8 cellular contexts compared by ENCODE assay signal in genomic region chr1:160607051-160608032, GRCh38. TPM values are rescaled to one million over a fixed set of nuclear protein-coding genes. Genes with fewer than 3 reads are reported as not detected.
DNase-seq lines count a peak whose midpoint lies in the region; ATAC-seq and TF ChIP-seq lines count a peak whose summit lies in the region.

No MANE protein-coding gene starts in this region.

- peak overlapping the region; percentile 55 for H2AFZ ChIP-seq in HCT116 (ENCODE audit: low read depth, low read length, poor library complexity, severe bottlenecking)

- no peak overlapping the region for H3K4me2 ChIP-seq in HCT116 (ENCODE audit: low read length)

- TF ChIP-seq RAD21 in HCT116 (IDR thresholded peaks at IDR 0.05; ENCODE audit: low read depth) = peak; percentile 91

- in situ Hi-C loops in gastrocnemius medialis (cut with MboI; ENCODE audit: low sequenced_read_pairs in 4 of 4) = no loop called here

- H3K27me3 ChIP-seq in HCT116 (ENCODE audit: insufficient read depth, low read length) (peaks cover 36% of the 10 kb centered on the region; the same call in 1 of the 2 replicates), right atrium auricular region (no peaks in the 10 kb centered on the region), gastrocnemius medialis (peaks cover 0 to under 1% (median 0%) of the 10 kb centered on the region in 3 donors)

- RAD21 ChIA-PET in HCT116 (lab: Charles Lee; ENCODE audit: low non-redundant PET in 1 of 2, low total read pairs in 2 of 2, uncharacterized antibody in 2 of 2, unreplicated experiment in 2 of 2) = interaction anchor here (1.0 to 1.4 kb wide), 2 partner anchors 63 to 179 kb away, joined by 3 to 5 read pairs; no protein-coding TSS in a partner anchor

- CTCF ChIA-PET in HCT116 (lab: Charles Lee) = interaction anchor here (0.8 to 2.7 kb wide), 3 partner anchors 11 to 179 kb away, joined by 3 to 17 read pairs (median 8); no protein-coding TSS in a partner anchor

- no TSS peak for BruUV-seq in HCT116 (replicated peaks; lab: Mats Ljungman, UMichigan)

- POLR2A ChIA-PET in HCT116 (lab: Charles Lee) = no interaction called here

- ATAC-seq in HCT116 (peak; percentile 92), gastrocnemius medialis (no peak)

- DNase-seq in stimulated activated CD4-positive, alpha-beta T cell treated with anti-CD3 and anti-CD28 coated beads, Interleukin-15, amount 100 ng/mL, for 24 hours = peak; percentile 63
- no peak for DNase-seq in stimulated activated CD4-positive, alpha-beta T cell treated with anti-CD3 and anti-CD28 coated beads, Interleukin-2, amount 100 ng/mL, for 48 hours
- DNase-seq in HCT116 (ENCODE audit: low read depth, low spot score) = peak; percentile 68
- DNase-seq in M059J (ENCODE audit: low read depth) = peak; percentile 70
- peak; percentile 36 for DNase-seq in SHP77 treated with DMSO at 0.1 percent for 48 hours (lab: John Stamatoyannopoulos, UW)
- DNase-seq in amniotic epithelial cell (ENCODE audit: low read depth) = peak; percentile 86
- DNase-seq in right atrium auricular region (ENCODE audit: low spot score) = peak; percentile 70
- no peak for DNase-seq in gastrocnemius medialis

- TF ChIP-seq POLR2A in HCT116 (IDR thresholded peaks at IDR 0.05; ENCODE audit: borderline replicate concordance, extremely low read depth, insufficient read depth, insufficient read length) (no peak), gastrocnemius medialis (IDR thresholded peaks at IDR 0.05) (no peak)

- H3K4me1 ChIP-seq in HCT116 (ENCODE audit: control insufficient read depth in 1 of 2, insufficient read depth in 2 of 2, low read length in 2 of 2) = no peaks in the 10 kb centered on the region
- no peaks in the 10 kb centered on the region for H3K4me1 ChIP-seq in right atrium auricular region
- H3K4me1 ChIP-seq in gastrocnemius medialis = no peaks in the 10 kb centered on the region

- TF ChIP-seq CTCF in HCT116 (IDR thresholded peaks at IDR 0.05 in 2 of 3, conservative IDR thresholded peaks at IDR 0.05 in 1 of 3; ENCODE audit: borderline replicate concordance in 1 of 3, insufficient read depth in 1 of 3, low read depth in 2 of 3, low read length in 2 of 3) (peak; percentile 65 to 90 (median 87)), right atrium auricular region (IDR thresholded peaks at IDR 0.05) (peak; percentile 33 to 69), gastrocnemius medialis (IDR thresholded peaks at IDR 0.05 in 4 of 5, conservative IDR thresholded peaks at IDR 0.05 in 1 of 5) (peak in 3 of 5 experiments; percentile 18 to 45 (median 37))

- H3K4me3 ChIP-seq in HCT116 (replicated peaks in 1 of 2; ENCODE audit: low read depth in 1 of 2, low read length in 2 of 2) (no peak overlapping the region), right atrium auricular region (no peak overlapping the region), gastrocnemius medialis (no peak overlapping the region)

- intact Hi-C loops in HCT116 (cut with micrococcal nuclease) = loop anchor here (1.0 to 5.0 kb wide), 3 partner anchors 61 to 505 kb away; no protein-coding TSS in a partner anchor
- intact Hi-C loops in gastrocnemius medialis (cut with DNase I; ENCODE audit: low total_unique reads) = loop anchor here (2.0 kb wide), 1 partner anchor 179 kb away; no protein-coding TSS in a partner anchor

- H4K20me1 ChIP-seq in HCT116 (ENCODE audit: insufficient read depth) = no peaks in the 10 kb centered on the region

- H3K36me3 ChIP-seq in HCT116 (ENCODE audit: control insufficient read depth in 1 of 2, insufficient read depth in 2 of 2, low read length in 2 of 2) = no peaks in the 10 kb centered on the region
- H3K36me3 ChIP-seq in right atrium auricular region = no peaks in the 10 kb centered on the region
- no peaks in the 10 kb centered on the region for H3K36me3 ChIP-seq in gastrocnemius medialis

- H3K27ac ChIP-seq in HCT116 (ENCODE audit: low read depth, low read length) (no peak overlapping the region), right atrium auricular region (no peak overlapping the region), gastrocnemius medialis (no peak overlapping the region)

- no peak overlapping the region for H3K9ac ChIP-seq in HCT116 (ENCODE audit: low read length)

- no peaks in the 10 kb centered on the region for H3K9me3 ChIP-seq in HCT116 (ENCODE audit: control insufficient read depth in 1 of 2, insufficient read depth in 1 of 2, low read depth in 1 of 2, low read length in 2 of 2)
- peaks cover 0 to 13% of the 10 kb centered on the region in 2 donors for H3K9me3 ChIP-seq in right atrium auricular region
- no peaks in the 10 kb centered on the region for H3K9me3 ChIP-seq in gastrocnemius medialis

- no peaks in the 10 kb centered on the region for H3K9me2 ChIP-seq in HCT116 (ENCODE audit: insufficient read depth)

- H3K79me2 ChIP-seq in HCT116 (ENCODE audit: insufficient read depth, low read length) = no peaks in the 10 kb centered on the region

TF ChIP-seq in HCT116, 20 proteins besides CTCF, POLR2A, EP300 and RAD21:
- TF ChIP-seq TCF7L2 (IDR thresholded peaks at IDR 0.05; ENCODE audit: borderline replicate concordance, extremely low read depth, insufficient read depth, insufficient read length) = no peak
- no peak for TF ChIP-seq CEBPB (IDR thresholded peaks at IDR 0.05; ENCODE audit: low read depth)
- TF ChIP-seq ZFX (IDR thresholded peaks at IDR 0.05) = no peak
- TF ChIP-seq JUND (IDR thresholded peaks at IDR 0.05) = no peak
- TF ChIP-seq SP1 (IDR thresholded peaks at IDR 0.05; ENCODE audit: low read depth) = no peak
- no peak for TF ChIP-seq EZH2 (IDR thresholded peaks at IDR 0.05)
- TF ChIP-seq SIN3A (IDR thresholded peaks at IDR 0.05; ENCODE audit: low read depth) = no peak
- TF ChIP-seq CBX3 (IDR thresholded peaks at IDR 0.05; ENCODE audit: low read depth) = no peak
- no peak for TF ChIP-seq ATF3 (IDR thresholded peaks at IDR 0.05)

RNA-seq across cellular contexts. Expression of gene CD84, which starts 28.0 kb away (rescaled TPM):
- 0.02 TPM for total RNA-seq in HCT116 (2021; ENCODE audit: unreplicated experiment)
- polyA plus RNA-seq in HCT116 (2012) = not detected in 2 replicates
- total RNA-seq in M059J (2014; rRNA removed; shearing (Covaris generic)) = not detected in 2 replicates
- 1 to 10 TPM; 2.5 to 3.1 TPM for total RNA-seq in right atrium auricular region
- total RNA-seq in gastrocnemius medialis = 1 to 10 TPM in 2 of 4 donors, under 1 TPM in 2; 0.10 to 1.1 (median 0.87) TPM

RNA-seq across cellular contexts. Expression of gene SLAMF1, which starts 39.5 kb away (rescaled TPM):
- total RNA-seq in HCT116 (2021; ENCODE audit: unreplicated experiment) (0.30 TPM), right atrium auricular region (under 1 TPM; 0.11 to 0.31 TPM), gastrocnemius medialis (not detected)
- polyA plus RNA-seq in HCT116 (2012) = not detected in 2 replicates
- total RNA-seq in M059J (2014; rRNA removed; shearing (Covaris generic)) = not detected in 2 replicates

Comparison
In these comparisons a context has a peak if more than half of its experiments do, and no peak if none do; other contexts are left out.
1. DNase-seq: peak in stimulated activated CD4-positive, alpha-beta T cell treated with anti-CD3 and anti-CD28 coated beads, Interleukin-15, amount 100 ng/mL, for 24 hours (single experiment), HCT116 (single experiment), M059J (single experiment), SHP77 treated with DMSO at 0.1 percent for 48 hours (single experiment), amniotic epithelial cell (single experiment) and right atrium auricular region (single experiment); none in stimulated activated CD4-positive, alpha-beta T cell treated with anti-CD3 and anti-CD28 coated beads, Interleukin-2, amount 100 ng/mL, for 48 hours (0 of 2) and gastrocnemius medialis (0 of 2).
2. CTCF ChIP-seq: peak in every context shown above with its lines; median percentile 87 in HCT116; 51 in right atrium auricular region; 37 in gastrocnemius medialis.